28 cellular contexts compared by ENCODE assay signal in the genomic region with DNA sequence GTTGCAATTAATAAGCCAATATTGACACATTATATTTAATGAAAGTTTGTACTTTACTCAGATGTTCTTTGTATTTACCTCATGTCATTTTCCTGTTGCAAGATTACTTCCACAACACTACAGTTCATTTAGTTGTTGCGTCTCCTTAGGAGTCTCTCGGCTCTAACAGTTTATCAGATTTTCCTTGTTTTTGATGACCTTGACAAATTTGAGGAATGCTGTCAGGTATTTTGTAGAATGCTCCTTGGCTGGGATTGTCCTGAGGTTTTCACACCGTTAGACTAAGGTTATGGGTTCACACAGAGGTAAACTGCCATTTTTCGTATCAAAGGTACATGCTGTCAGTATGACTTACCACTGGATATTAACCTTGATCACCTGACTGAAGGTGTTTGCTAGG.
DNase-seq lines count a peak whose midpoint lies in the region; ATAC-seq, FAIRE-seq and TF ChIP-seq lines count a peak whose summit lies in the region.
"Had no signal": no experiment of that assay in that cellular context is flagged by ENCODE, and none has a peak within 500 bp of the region (broad histone marks: within the 10 kb centered on the region; RNA-seq: fewer than 3 reads in every experiment).

No MANE protein-coding gene starts in this region.

- no peaks in the 10 kb centered on the region for H3K4me1 ChIP-seq in HepG2 (ENCODE audit: insufficient read depth, low read length)
- H3K4me1 ChIP-seq in right lobe of liver, result no peaks in the 10 kb centered on the region
- peaks cover 33% of the 10 kb centered on the region for H3K4me1 ChIP-seq in astrocyte (ENCODE audit: insufficient read depth, low read length)
- peaks cover 31% of the 10 kb centered on the region for H3K4me1 ChIP-seq in fibroblast of lung (ENCODE audit: control insufficient read depth, extremely low read depth, insufficient read depth, low read length)
- H3K4me1 ChIP-seq in stomach smooth muscle (ENCODE audit: control insufficient read depth, insufficient read depth, low read length), result peaks cover 51% of the 10 kb centered on the region
- H3K4me1 ChIP-seq: BE2C had no signal

- TF ChIP-seq EP300 in HepG2 (IDR thresholded peaks at IDR 0.05; ENCODE audit: low read depth in 2 of 2, low read length in 2 of 2), result no peak
- TF ChIP-seq EP300 in HepG2 (CRISPR knock-in tag; IDR thresholded peaks at IDR 0.05; ENCODE audit: borderline replicate concordance), result no peak

- DNase-seq in HepG2 (ENCODE audit: low spot score), result no peak
- no peak for DNase-seq in right lobe of liver
- no peak for DNase-seq in astrocyte (ENCODE audit: low read depth)
- DNase-seq in fibroblast of lung (ENCODE audit: low read depth in 2 of 2), result no peak
- no peak for DNase-seq in mesenteric fat pad (ENCODE audit: low spot score)
- DNase-seq in NCI-H1436 (lab: John Stamatoyannopoulos, UW), result no peak
- DNase-seq in stimulated activated naive CD4-positive, alpha-beta T cell (lab: John Stamatoyannopoulos, UW), result no peak
- DNase-seq: ACHN; AML-193; BE2C; CD4-positive, alpha-beta T cell; CD8-positive, alpha-beta memory T cell; DMS 273 treated with DMSO at 0.1 percent for 48 hours; DMS79; EL; GDM1; GM23248; H7 had no signal

- POLR2A ChIA-PET in HepG2 (lab: Yijun Ruan, JAX), result no interaction called here

- H3K27ac Mint-ChIP-seq in astrocyte (ENCODE audit: unreplicated experiment), result peak overlapping the region; percentile 27
- H3K27ac Mint-ChIP-seq: CD4-positive, alpha-beta T cell; CD8-positive, alpha-beta memory T cell had no signal

- H3K79me2 ChIP-seq in HepG2 (ENCODE audit: insufficient read depth, low read length) (no peaks in the 10 kb centered on the region), astrocyte (ENCODE audit: insufficient read depth, low read length) (no peaks in the 10 kb centered on the region), fibroblast of lung (ENCODE audit: control insufficient read depth, insufficient read depth, low read length) (no peaks in the 10 kb centered on the region)

- H3K4me3 Mint-ChIP-seq in astrocyte (ENCODE audit: unreplicated experiment), result no peak overlapping the region
- H3K4me3 Mint-ChIP-seq: CD4-positive, alpha-beta T cell; CD8-positive, alpha-beta memory T cell had no signal

- H3K27ac ChIP-seq in HepG2 (ENCODE audit: extremely low read length, insufficient read depth, low read length), result no peak overlapping the region
- H3K27ac ChIP-seq in right lobe of liver, result no peak overlapping the region
- H3K27ac ChIP-seq in astrocyte (ENCODE audit: low read depth, low read length), result no peak overlapping the region
- H3K27ac ChIP-seq in fibroblast of lung (ENCODE audit: insufficient read depth, low read length), result peak overlapping the region; percentile 39
- H3K27ac ChIP-seq in stomach smooth muscle (ENCODE audit: low read length), result peak overlapping the region; percentile 55
- H3K27ac ChIP-seq: 22Rv1; BLaER1 treated with 17β-estradiol and CSF1 and Interleukin-3, amounts not matched to agents 10 nM and 100 nM had no signal

- ATAC-seq in HepG2, result no peak
- ATAC-seq in right lobe of liver, result no peak
- ATAC-seq: GM12878, HCT116 had no signal

- intact Hi-C loops in HepG2 (cut with micrococcal nuclease; ENCODE audit: unreplicated experiment) (no loop called here), right lobe of liver (cut with DNase I) (no loop called here)

- no peaks in the 10 kb centered on the region for H4K20me1 ChIP-seq in HepG2 (ENCODE audit: insufficient read depth, low read length)
- no peaks in the 10 kb centered on the region for H4K20me1 ChIP-seq in astrocyte (ENCODE audit: insufficient read depth, low read length)
- no peaks in the 10 kb centered on the region for H4K20me1 ChIP-seq in fibroblast of lung (ENCODE audit: control insufficient read depth, extremely low read depth, insufficient read depth, low read length)
- H4K20me1 ChIP-seq: BLaER1 treated with 17β-estradiol and CSF1 and Interleukin-3, amounts not matched to agents 10 nM and 100 nM had no signal

- peaks cover 38% of the 10 kb centered on the region for H3K4me1 Mint-ChIP-seq in astrocyte (ENCODE audit: low read depth, unreplicated experiment)
- H3K4me1 Mint-ChIP-seq: CD14-positive monocyte; CD8-positive, alpha-beta memory T cell had no signal

- H3K4me2 ChIP-seq in HepG2 (ENCODE audit: low read depth, low read length), result no peak overlapping the region
- H3K4me2 ChIP-seq in astrocyte (ENCODE audit: low read length), result no peak overlapping the region
- no peak overlapping the region for H3K4me2 ChIP-seq in fibroblast of lung (ENCODE audit: extremely low read depth, insufficient read depth, low read length)

- H3K36me3 ChIP-seq in HepG2 (replicated peaks in 1 of 2; ENCODE audit: control insufficient read depth in 1 of 2, insufficient read depth in 2 of 2, low read length in 2 of 2) (no peaks in the 10 kb centered on the region), right lobe of liver (no peaks in the 10 kb centered on the region), astrocyte (ENCODE audit: insufficient read depth, low read length) (no peaks in the 10 kb centered on the region), fibroblast of lung (ENCODE audit: control insufficient read depth, insufficient read depth, low read length) (no peaks in the 10 kb centered on the region), stomach smooth muscle (ENCODE audit: control insufficient read depth in 2 of 2, insufficient read depth in 2 of 2, low read length in 2 of 2) (no peaks in the 10 kb centered on the region)
- H3K36me3 ChIP-seq: BE2C; BLaER1 treated with 17β-estradiol and CSF1 and Interleukin-3, amounts not matched to agents 10 nM and 100 nM had no signal

- FAIRE-seq in HepG2 (lab: Jason Lieb, UNC) (no peak), astrocyte (lab: Jason Lieb, UNC) (no peak)
- FAIRE-seq: A204.1, D721Med, GM12878, GM19239, H1 had no signal

- in situ Hi-C loops in HepG2 (cut with HindIII; ENCODE audit: extremely low pct_ligation_motif_present, low pct_unique_long_range_greater_than_20kb), result no loop called here

- H3K27me3 Mint-ChIP-seq in astrocyte (ENCODE audit: low read depth, unreplicated experiment), result peaks cover 9% of the 10 kb centered on the region
- H3K27me3 Mint-ChIP-seq: CD4-positive, alpha-beta T cell had no signal

- H3K9ac ChIP-seq in HepG2 (ENCODE audit: insufficient read depth, low read depth, low read length) (no peak overlapping the region), astrocyte (ENCODE audit: low read length) (no peak overlapping the region), fibroblast of lung (ENCODE audit: insufficient read depth, low read length) (no peak overlapping the region), stomach smooth muscle (ENCODE audit: low read length in 2 of 2) (no peak overlapping the region)
- H3K9ac ChIP-seq: BLaER1 treated with 17β-estradiol and CSF1 and Interleukin-3, amounts not matched to agents 10 nM and 100 nM; GM23248 had no signal

- no TSS peak for BruUV-seq in HepG2 (replicated peaks; lab: Mats Ljungman, UMichigan)

- peaks cover 2% of the 10 kb centered on the region for H3K36me3 Mint-ChIP-seq in astrocyte (ENCODE audit: low read depth, unreplicated experiment)
- H3K36me3 Mint-ChIP-seq: CD14-positive monocyte; CD8-positive, alpha-beta memory T cell had no signal

- TF ChIP-seq POLR2A in HepG2 (IDR thresholded peaks at IDR 0.05; ENCODE audit: insufficient read depth in 1 of 2, low read depth in 2 of 2, low read length in 2 of 2) (no peak), right lobe of liver (IDR thresholded peaks at IDR 0.05) (no peak)

- H3K27me3 ChIP-seq in HepG2 (ENCODE audit: control insufficient read depth in 1 of 2, insufficient read depth in 2 of 2, low read length in 2 of 2) (no peaks in the 10 kb centered on the region), right lobe of liver (no peaks in the 10 kb centered on the region), astrocyte (ENCODE audit: insufficient read depth, low read length) (no peaks in the 10 kb centered on the region), fibroblast of lung (ENCODE audit: control insufficient read depth, insufficient read depth, low read length) (no peaks in the 10 kb centered on the region), stomach smooth muscle (ENCODE audit: control insufficient read depth in 1 of 2, insufficient read depth in 2 of 2, low read length in 2 of 2) (no peaks in the 10 kb centered on the region)
- H3K27me3 ChIP-seq: BE2C had no signal

- H3K4me3 ChIP-seq in HepG2 (replicated peaks in 1 of 3; ENCODE audit: insufficient read depth in 1 of 3, low read depth in 2 of 3, low read length in 3 of 3) (no peak overlapping the region), right lobe of liver (no peak overlapping the region), astrocyte (ENCODE audit: insufficient read depth, low read depth, low read length) (no peak overlapping the region), fibroblast of lung (replicated peaks in 1 of 4; ENCODE audit: control extremely low read depth in 1 of 4, insufficient read depth in 1 of 4, low read depth in 3 of 4, low read length in 4 of 4) (no peak overlapping the region), stomach smooth muscle (ENCODE audit: low read length in 2 of 2) (no peak overlapping the region)
- H3K4me3 ChIP-seq: BLaER1 treated with 17β-estradiol and CSF1 and Interleukin-3, amounts not matched to agents 10 nM and 100 nM; GM12878; GM23248 had no signal

- WGBS in HepG2 (ENCODE audit: low lambda C conversion rate), result 36% methylated on average over 4 of the region's 4 CpGs
- WGBS in right lobe of liver (ENCODE audit: insufficient coverage, low coverage, low lambda C conversion rate, missing lambda C conversion rate), result 68% methylated on average over 4 of the region's 4 CpGs

- H3K9me3 ChIP-seq in HepG2 (ENCODE audit: low read length) (no peaks in the 10 kb centered on the region), right lobe of liver (no peaks in the 10 kb centered on the region), astrocyte (ENCODE audit: insufficient read depth, low read depth, low read length) (no peaks in the 10 kb centered on the region), fibroblast of lung (ENCODE audit: control insufficient read depth, insufficient read depth, low read depth, low read length) (no peaks in the 10 kb centered on the region), stomach smooth muscle (ENCODE audit: control insufficient read depth in 2 of 2, low read length in 2 of 2) (no peaks in the 10 kb centered on the region)
- H3K9me3 ChIP-seq: BE2C had no signal

- TF ChIP-seq CTCF in HepG2 (CRISPR knock-in tag; IDR thresholded peaks at IDR 0.05) (no peak), right lobe of liver (IDR thresholded peaks at IDR 0.05) (no peak), astrocyte (IDR thresholded peaks at IDR 0.05; ENCODE audit: insufficient read depth, low read depth, low read length) (no peak), fibroblast of lung (conservative IDR thresholded peaks at IDR 0.05 in 1 of 2, IDR thresholded peaks at IDR 0.05 in 1 of 2; ENCODE audit: low read depth in 1 of 2, low read length in 2 of 2) (no peak)

- H3K9me3 Mint-ChIP-seq in astrocyte (ENCODE audit: unreplicated experiment), result peaks cover 3% of the 10 kb centered on the region
- H3K9me3 Mint-ChIP-seq: CD4-positive, alpha-beta T cell; CD8-positive, alpha-beta memory T cell had no signal

- no peak for TF ChIP-seq RAD21 in HepG2 (CRISPR knock-in tag; IDR thresholded peaks at IDR 0.05)

- H2AFZ ChIP-seq in HepG2 (ENCODE audit: low read length) (no peak overlapping the region), astrocyte (ENCODE audit: low read depth, low read length) (no peak overlapping the region), fibroblast of lung (ENCODE audit: low read length) (no peak overlapping the region)
- H2AFZ ChIP-seq: GM23248 had no signal

- CTCF ChIA-PET in HepG2 (lab: Yijun Ruan, JAX; ENCODE audit: low intra/inter-chr PET ratio, low total read pairs), result no interaction called here

Comparison
In these comparisons a context has a peak if more than half of its experiments do, and no peak if none do; other contexts are left out.
1. H3K27ac ChIP-seq: peak in fibroblast of lung (single experiment) and stomach smooth muscle (single experiment); none in HepG2 (single experiment), right lobe of liver (0 of 3) and astrocyte (single experiment).